ENCODE assay signal across 1 cellular context in the genomic region with DNA sequence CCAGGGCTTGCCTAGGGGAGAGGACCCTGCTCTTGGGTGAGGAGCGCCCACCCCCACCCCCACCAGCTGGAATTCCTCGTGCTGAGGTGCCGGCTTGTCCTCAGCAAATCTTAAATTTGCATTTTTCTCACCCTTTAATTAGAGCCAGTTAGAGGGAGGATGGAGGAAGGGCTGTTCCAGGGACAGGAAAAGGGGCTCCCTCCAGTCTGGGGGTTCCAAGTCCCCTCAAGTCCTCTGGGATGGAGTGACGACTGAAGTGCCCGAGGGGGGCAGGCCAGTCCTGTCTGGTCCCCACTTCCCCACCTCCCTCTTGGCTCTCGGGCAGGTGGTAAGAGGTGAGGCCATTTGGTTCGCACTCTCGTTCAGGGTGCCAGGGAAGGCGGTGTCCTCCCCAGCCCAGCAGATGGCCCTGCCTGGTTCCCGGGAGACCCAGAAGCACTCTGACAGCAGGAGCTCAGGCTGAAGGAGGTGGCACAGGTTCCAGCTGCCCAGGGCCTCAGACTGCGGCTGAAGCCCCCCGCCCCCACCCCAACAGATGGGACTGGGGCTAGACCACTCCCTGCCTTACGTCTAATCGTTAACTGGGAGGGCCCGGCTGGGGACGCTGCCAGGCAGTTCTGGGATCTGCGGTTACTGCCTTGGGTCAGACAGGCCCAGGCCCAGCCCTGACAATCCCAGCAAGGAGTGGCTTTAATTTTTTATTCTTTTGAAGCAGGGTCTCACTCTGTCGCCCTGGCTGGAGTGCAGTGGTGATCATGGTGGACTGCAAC.
TF ChIP-seq lines count a peak whose summit lies in the region.

No MANE protein-coding gene starts in this region.

TF ChIP-seq in HepG2, 621 proteins besides CTCF, POLR2A, EP300 and RAD21 (continued from another document and continues in another):
- TF ChIP-seq DZIP1 (CRISPR knock-in tag; IDR thresholded peaks at IDR 0.05) (no peak), ZNF468 (CRISPR knock-in tag; IDR thresholded peaks at IDR 0.05) (0 out of 2 replicates have a peak, but pooled peaks have one; percentile 24), ZKSCAN8 (CRISPR knock-in tag; IDR thresholded peaks at IDR 0.05; ENCODE audit: borderline replicate concordance) (no peak), MYC (CRISPR knock-in tag; IDR thresholded peaks at IDR 0.05; ENCODE audit: borderline replicate concordance) (peak; percentile 36; the same call in 1 of the 2 replicates), ZKSCAN5 (CRISPR knock-in tag; IDR thresholded peaks at IDR 0.05) (no peak), TCF7 (IDR thresholded peaks at IDR 0.05; ENCODE audit: low read depth) (no peak), AGO1 (IDR thresholded peaks at IDR 0.05; ENCODE audit: low read depth, low read length, poor library complexity, severe bottlenecking) (peak; percentile 94), ZBTB3 (CRISPR knock-in tag; IDR thresholded peaks at IDR 0.05; ENCODE audit: borderline replicate concordance, low read depth) (no peak), ZFY (CRISPR knock-in tag; IDR thresholded peaks at IDR 0.05) (no peak), RNF219 (CRISPR knock-in tag; IDR thresholded peaks at IDR 0.05) (no peak), PREB (CRISPR knock-in tag; IDR thresholded peaks at IDR 0.05) (no peak), ELF4 (CRISPR knock-in tag; IDR thresholded peaks at IDR 0.05; ENCODE audit: borderline replicate concordance) (no peak), ZNF75D (CRISPR knock-in tag; IDR thresholded peaks at IDR 0.05; ENCODE audit: borderline replicate concordance) (0 out of 2 replicates have a peak, but pooled peaks have one; percentile 36), TOPORS (CRISPR knock-in tag; IDR thresholded peaks at IDR 0.05) (no peak), ZFX (CRISPR knock-in tag; IDR thresholded peaks at IDR 0.05; ENCODE audit: low read depth) (no peak), ZNF687 (CRISPR knock-in tag; IDR thresholded peaks at IDR 0.05) (peak; percentile 62), RFX5 (IDR thresholded peaks at IDR 0.05; ENCODE audit: low read depth, low read length) (no peak), MAF1 (CRISPR knock-in tag; IDR thresholded peaks at IDR 0.05; ENCODE audit: borderline replicate concordance) (no peak)
- TF ChIP-seq, protein P1, sequence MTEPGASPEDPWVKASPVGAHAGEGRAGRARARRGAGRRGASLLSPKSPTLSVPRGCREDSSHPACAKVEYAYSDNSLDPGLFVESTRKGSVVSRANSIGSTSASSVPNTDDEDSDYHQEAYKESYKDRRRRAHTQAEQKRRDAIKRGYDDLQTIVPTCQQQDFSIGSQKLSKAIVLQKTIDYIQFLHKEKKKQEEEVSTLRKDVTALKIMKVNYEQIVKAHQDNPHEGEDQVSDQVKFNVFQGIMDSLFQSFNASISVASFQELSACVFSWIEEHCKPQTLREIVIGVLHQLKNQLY (CRISPR knock-in tag; IDR thresholded peaks at IDR 0.05): no peak
- TF ChIP-seq, protein P2, sequence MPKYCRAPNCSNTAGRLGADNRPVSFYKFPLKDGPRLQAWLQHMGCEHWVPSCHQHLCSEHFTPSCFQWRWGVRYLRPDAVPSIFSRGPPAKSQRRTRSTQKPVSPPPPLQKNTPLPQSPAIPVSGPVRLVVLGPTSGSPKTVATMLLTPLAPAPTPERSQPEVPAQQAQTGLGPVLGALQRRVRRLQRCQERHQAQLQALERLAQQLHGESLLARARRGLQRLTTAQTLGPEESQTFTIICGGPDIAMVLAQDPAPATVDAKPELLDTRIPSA (CRISPR knock-in tag; IDR thresholded peaks at IDR 0.05; ENCODE audit: borderline replicate concordance): no peak
- TF ChIP-seq, protein P3, sequence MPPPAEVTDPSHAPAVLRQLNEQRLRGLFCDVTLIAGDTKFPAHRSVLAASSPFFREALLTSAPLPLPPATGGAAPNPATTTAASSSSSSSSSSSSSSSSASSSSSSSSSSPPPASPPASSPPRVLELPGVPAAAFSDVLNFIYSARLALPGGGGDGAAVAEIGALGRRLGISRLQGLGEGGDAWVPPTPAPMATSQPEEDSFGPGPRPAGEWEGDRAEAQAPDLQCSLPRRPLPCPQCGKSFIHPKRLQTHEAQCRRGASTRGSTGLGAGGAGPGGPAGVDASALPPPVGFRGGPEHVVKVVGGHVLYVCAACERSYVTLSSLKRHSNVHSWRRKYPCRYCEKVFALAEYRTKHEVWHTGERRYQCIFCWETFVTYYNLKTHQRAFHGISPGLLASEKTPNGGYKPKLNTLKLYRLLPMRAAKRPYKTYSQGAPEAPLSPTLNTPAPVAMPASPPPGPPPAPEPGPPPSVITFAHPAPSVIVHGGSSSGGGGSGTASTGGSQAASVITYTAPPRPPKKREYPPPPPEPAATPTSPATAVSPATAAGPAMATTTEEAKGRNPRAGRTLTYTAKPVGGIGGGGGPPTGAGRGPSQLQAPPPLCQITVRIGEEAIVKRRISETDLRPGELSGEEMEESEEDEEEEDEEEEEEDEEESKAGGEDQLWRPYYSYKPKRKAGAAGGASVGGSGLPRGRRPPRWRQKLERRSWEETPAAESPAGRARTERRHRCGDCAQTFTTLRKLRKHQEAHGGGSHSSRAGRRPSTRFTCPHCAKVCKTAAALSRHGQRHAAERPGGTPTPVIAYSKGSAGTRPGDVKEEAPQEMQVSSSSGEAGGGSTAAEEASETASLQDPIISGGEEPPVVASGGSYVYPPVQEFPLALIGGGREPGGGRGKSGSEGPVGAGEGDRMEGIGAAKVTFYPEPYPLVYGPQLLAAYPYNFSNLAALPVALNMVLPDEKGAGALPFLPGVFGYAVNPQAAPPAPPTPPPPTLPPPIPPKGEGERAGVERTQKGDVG (CRISPR knock-in tag; IDR thresholded peaks at IDR 0.05; ENCODE audit: borderline replicate concordance): no peak
- TF ChIP-seq, protein P4, sequence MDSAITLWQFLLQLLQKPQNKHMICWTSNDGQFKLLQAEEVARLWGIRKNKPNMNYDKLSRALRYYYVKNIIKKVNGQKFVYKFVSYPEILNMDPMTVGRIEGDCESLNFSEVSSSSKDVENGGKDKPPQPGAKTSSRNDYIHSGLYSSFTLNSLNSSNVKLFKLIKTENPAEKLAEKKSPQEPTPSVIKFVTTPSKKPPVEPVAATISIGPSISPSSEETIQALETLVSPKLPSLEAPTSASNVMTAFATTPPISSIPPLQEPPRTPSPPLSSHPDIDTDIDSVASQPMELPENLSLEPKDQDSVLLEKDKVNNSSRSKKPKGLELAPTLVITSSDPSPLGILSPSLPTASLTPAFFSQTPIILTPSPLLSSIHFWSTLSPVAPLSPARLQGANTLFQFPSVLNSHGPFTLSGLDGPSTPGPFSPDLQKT (CRISPR knock-in tag; IDR thresholded peaks at IDR 0.05; ENCODE audit: borderline replicate concordance): no peak
- TF ChIP-seq, protein P5, sequence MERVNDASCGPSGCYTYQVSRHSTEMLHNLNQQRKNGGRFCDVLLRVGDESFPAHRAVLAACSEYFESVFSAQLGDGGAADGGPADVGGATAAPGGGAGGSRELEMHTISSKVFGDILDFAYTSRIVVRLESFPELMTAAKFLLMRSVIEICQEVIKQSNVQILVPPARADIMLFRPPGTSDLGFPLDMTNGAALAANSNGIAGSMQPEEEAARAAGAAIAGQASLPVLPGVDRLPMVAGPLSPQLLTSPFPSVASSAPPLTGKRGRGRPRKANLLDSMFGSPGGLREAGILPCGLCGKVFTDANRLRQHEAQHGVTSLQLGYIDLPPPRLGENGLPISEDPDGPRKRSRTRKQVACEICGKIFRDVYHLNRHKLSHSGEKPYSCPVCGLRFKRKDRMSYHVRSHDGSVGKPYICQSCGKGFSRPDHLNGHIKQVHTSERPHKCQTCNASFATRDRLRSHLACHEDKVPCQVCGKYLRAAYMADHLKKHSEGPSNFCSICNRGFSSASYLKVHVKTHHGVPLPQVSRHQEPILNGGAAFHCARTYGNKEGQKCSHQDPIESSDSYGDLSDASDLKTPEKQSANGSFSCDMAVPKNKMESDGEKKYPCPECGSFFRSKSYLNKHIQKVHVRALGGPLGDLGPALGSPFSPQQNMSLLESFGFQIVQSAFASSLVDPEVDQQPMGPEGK (CRISPR knock-in tag; IDR thresholded peaks at IDR 0.05): peak; percentile 65; the same call in 1 of the 2 replicates
- TF ChIP-seq, protein P6, sequence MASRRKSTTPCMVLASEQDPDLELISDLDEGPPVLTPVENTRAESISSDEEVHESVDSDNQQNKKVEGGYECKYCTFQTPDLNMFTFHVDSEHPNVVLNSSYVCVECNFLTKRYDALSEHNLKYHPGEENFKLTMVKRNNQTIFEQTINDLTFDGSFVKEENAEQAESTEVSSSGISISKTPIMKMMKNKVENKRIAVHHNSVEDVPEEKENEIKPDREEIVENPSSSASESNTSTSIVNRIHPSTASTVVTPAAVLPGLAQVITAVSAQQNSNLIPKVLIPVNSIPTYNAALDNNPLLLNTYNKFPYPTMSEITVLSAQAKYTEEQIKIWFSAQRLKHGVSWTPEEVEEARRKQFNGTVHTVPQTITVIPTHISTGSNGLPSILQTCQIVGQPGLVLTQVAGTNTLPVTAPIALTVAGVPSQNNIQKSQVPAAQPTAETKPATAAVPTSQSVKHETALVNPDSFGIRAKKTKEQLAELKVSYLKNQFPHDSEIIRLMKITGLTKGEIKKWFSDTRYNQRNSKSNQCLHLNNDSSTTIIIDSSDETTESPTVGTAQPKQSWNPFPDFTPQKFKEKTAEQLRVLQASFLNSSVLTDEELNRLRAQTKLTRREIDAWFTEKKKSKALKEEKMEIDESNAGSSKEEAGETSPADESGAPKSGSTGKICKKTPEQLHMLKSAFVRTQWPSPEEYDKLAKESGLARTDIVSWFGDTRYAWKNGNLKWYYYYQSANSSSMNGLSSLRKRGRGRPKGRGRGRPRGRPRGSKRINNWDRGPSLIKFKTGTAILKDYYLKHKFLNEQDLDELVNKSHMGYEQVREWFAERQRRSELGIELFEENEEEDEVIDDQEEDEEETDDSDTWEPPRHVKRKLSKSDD (CRISPR knock-in tag; IDR thresholded peaks at IDR 0.05; ENCODE audit: low read depth): peak; percentile 7; the same call in 1 of the 2 replicates
- TF ChIP-seq, protein P7, sequence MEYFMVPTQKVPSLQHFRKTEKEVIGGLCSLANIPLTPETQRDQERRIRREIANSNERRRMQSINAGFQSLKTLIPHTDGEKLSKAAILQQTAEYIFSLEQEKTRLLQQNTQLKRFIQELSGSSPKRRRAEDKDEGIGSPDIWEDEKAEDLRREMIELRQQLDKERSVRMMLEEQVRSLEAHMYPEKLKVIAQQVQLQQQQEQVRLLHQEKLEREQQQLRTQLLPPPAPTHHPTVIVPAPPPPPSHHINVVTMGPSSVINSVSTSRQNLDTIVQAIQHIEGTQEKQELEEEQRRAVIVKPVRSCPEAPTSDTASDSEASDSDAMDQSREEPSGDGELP (IDR thresholded peaks at IDR 0.05; ENCODE audit: borderline replicate concordance, low read depth): no peak; the same call in 1 of the 2 replicates
